In the genomic region with DNA sequence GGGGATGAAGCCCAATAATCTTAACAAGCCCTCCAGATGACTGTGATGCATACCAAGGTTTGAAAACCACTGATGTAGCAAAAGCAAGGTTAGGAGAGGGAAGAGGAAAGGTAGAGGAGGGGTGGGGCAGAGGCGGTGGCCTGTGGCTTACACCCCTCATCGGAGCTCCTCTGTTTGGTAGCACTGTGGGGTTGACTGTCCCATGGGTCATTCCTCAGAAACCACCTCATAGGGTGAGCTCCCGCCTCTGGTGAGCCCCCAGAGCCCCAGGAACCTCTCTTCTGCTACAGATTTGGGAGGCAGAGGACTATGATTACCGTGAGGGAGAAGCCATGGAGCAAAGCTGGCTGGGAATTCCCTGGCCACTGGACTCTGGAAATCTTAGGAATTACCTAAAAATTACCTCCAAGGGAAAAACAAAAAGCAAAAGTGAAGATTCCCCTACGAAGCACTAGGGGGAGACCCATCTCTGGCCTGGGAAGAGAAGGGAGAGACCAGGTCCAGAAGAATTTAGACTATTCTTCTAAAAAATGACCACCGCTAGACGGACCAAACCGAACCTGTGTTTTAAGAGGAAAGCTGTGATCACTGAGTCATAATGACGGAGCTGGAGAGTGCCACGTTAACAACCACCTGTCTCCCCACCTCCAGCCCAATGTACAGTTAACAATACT, we compare ENCODE assay signal across 8 cellular contexts. TPM values are rescaled to one million over a fixed set of nuclear protein-coding genes. Genes with fewer than 3 reads are reported as not detected.
DNase-seq lines count a peak whose midpoint lies in the region; ATAC-seq and TF ChIP-seq lines count a peak whose summit lies in the region.

No MANE protein-coding gene starts in this region.

- no peak overlapping the region for H3K18ac ChIP-seq in mesenchymal stem cell (ENCODE audit: low read depth in 1 of 2, low read length in 2 of 2)

- peak overlapping the region; percentile 24 for H3K9ac ChIP-seq in mesenchymal stem cell (ENCODE audit: low read length)

- H3K27ac ChIP-seq in CD4-positive, alpha-beta T cell (ENCODE audit: low read depth, low read length), result no peak overlapping the region
- no peak overlapping the region for H3K27ac ChIP-seq in mesenchymal stem cell (ENCODE audit: low read length, poor library complexity, severe bottlenecking)

- no peak overlapping the region for H3K14ac ChIP-seq in mesenchymal stem cell (ENCODE audit: low read length in 2 of 2)

- no peak for DNase-seq in CD4-positive, alpha-beta T cell
- DNase-seq in HFF-Myc (ENCODE audit: extremely low read depth, low read depth), result no peak
- peak; percentile 37 for DNase-seq in astrocyte of the spinal cord (ENCODE audit: low read depth, low spot score)
- peak; percentile 47 for DNase-seq in mesenchymal stem cell
- no peak for DNase-seq in GDM1 (lab: John Stamatoyannopoulos, UW)
- DNase-seq in lower leg skin (ENCODE audit: low spot score in 2 of 2), result no peak

- no peaks in the 10 kb centered on the region for H3K79me1 ChIP-seq in mesenchymal stem cell (replicated peaks; ENCODE audit: low read length, poor library complexity, severe bottlenecking)

- H2AK5ac ChIP-seq in mesenchymal stem cell (ENCODE audit: low read length, severe bottlenecking), result no peak overlapping the region

- no peak overlapping the region for H4K8ac ChIP-seq in mesenchymal stem cell (ENCODE audit: low read length)

- H3K27me3 ChIP-seq in CD4-positive, alpha-beta T cell (ENCODE audit: control insufficient read depth, insufficient read depth, low read length), result peaks cover 4% of the 10 kb centered on the region
- H3K27me3 ChIP-seq in mesenchymal stem cell (ENCODE audit: control insufficient read depth in 1 of 2, insufficient read depth in 1 of 2, low read length in 2 of 2), result peaks cover 0 to 53% of the 10 kb centered on the region in 2 experiments

- H2BK120ac ChIP-seq in mesenchymal stem cell (ENCODE audit: low read depth, low read length), result no peak overlapping the region

- CTCF ChIA-PET in CD4-positive, alpha-beta T cell (lab: Charles Lee), result interaction anchor here (1.4 to 1.5 kb wide), 3 partner anchors 17 to 78 kb away, joined by 4 to 5 read pairs (median 5); no protein-coding TSS in a partner anchor

- peaks cover 26% of the 10 kb centered on the region for H3K4me1 ChIP-seq in mesenchymal stem cell (ENCODE audit: control insufficient read depth, insufficient read depth, low read depth, low read length)

- 39% methylated on average over 8 of the region's 10 CpGs for WGBS in mesenchymal stem cell
- 60 to 64% methylated on average over 10 of the region's 10 CpGs for WGBS in lower leg skin, 2 donors

- intact Hi-C loops in CD4-positive, alpha-beta T cell (cut with DNase I, micrococcal nuclease), result loop anchor here in 1 of 2 experiments (5.0 kb wide), 1 partner anchor 176 kb away; a partner anchor contains a TSS
- intact Hi-C loops in lower leg skin (cut with DNase I; ENCODE audit: low total_unique reads), result no loop called here

- peaks cover 15% of the 10 kb centered on the region for H3K27me3 Mint-ChIP-seq in CD4-positive, alpha-beta T cell

- ATAC-seq in CD4-positive, alpha-beta T cell (ENCODE audit: poor library complexity), result no peak
- ATAC-seq in GM21723 (IDR thresholded peaks at IDR 0.05; ENCODE audit: unreplicated experiment) (no peak), GM21367 (IDR thresholded peaks at IDR 0.05; ENCODE audit: unreplicated experiment) (no peak)

- no peak overlapping the region for H2BK5ac ChIP-seq in mesenchymal stem cell (ENCODE audit: low read depth, low read length, poor library complexity, severe bottlenecking)

- H3K36me3 ChIP-seq in mesenchymal stem cell (ENCODE audit: control insufficient read depth in 1 of 2, insufficient read depth in 2 of 2, low read depth in 1 of 2, low read length in 2 of 2), result no peaks in the 10 kb centered on the region

- no peak for TF ChIP-seq POLR2A in lower leg skin (IDR thresholded peaks at IDR 0.05)

- peaks cover 30% of the 10 kb centered on the region for H3K4me1 Mint-ChIP-seq in CD4-positive, alpha-beta T cell (ENCODE audit: low read depth)

- H2BK15ac ChIP-seq in mesenchymal stem cell (ENCODE audit: low read depth, poor library complexity, severe bottlenecking), result no peak overlapping the region

- in situ Hi-C loops in astrocyte of the spinal cord (cut with HindIII; ENCODE audit: low sequenced_read_pairs), result no loop called here

- H3K4ac ChIP-seq in mesenchymal stem cell (ENCODE audit: low read depth in 1 of 2, low read length in 2 of 2), result no peak overlapping the region

- H3K9me3 ChIP-seq in CD4-positive, alpha-beta T cell (ENCODE audit: control insufficient read depth, low read length), result no peaks in the 10 kb centered on the region
- no peaks in the 10 kb centered on the region for H3K9me3 ChIP-seq in mesenchymal stem cell (ENCODE audit: control insufficient read depth, low read length)

- no peak overlapping the region for H4K91ac ChIP-seq in mesenchymal stem cell (ENCODE audit: low read length)

- no peak overlapping the region for H3K23ac ChIP-seq in mesenchymal stem cell (ENCODE audit: low read length in 2 of 2)

- H3K4me2 ChIP-seq in mesenchymal stem cell (ENCODE audit: low read length, poor library complexity, severe bottlenecking), result no peak overlapping the region

- H3K4me3 ChIP-seq in HFF-Myc (replicated peaks; ENCODE audit: low read depth, low read length) (no peak overlapping the region), astrocyte of the spinal cord (ENCODE audit: low read depth, low read length) (no peak overlapping the region), mesenchymal stem cell (ENCODE audit: insufficient read depth in 1 of 2, low read depth in 1 of 2, low read length in 2 of 2) (no peak overlapping the region), lower leg skin (ENCODE audit: low read depth, poor library complexity, severe bottlenecking) (no peak overlapping the region)

- H2BK12ac ChIP-seq in mesenchymal stem cell (ENCODE audit: low read length in 2 of 2), result no peak overlapping the region

- no peaks in the 10 kb centered on the region for H3K9me3 Mint-ChIP-seq in CD4-positive, alpha-beta T cell

- no peaks in the 10 kb centered on the region for H3K36me3 Mint-ChIP-seq in CD4-positive, alpha-beta T cell (ENCODE audit: low read depth)

- TF ChIP-seq CTCF in CD4-positive, alpha-beta T cell (IDR thresholded peaks at IDR 0.05), result peak; percentile 33
- TF ChIP-seq CTCF in HFF-Myc (IDR thresholded peaks at IDR 0.05; ENCODE audit: low read depth, low read length, missing control alignments), result peak; percentile 66
- TF ChIP-seq CTCF in astrocyte of the spinal cord (IDR thresholded peaks at IDR 0.05; ENCODE audit: low read depth, low read length), result peak; percentile 75
- TF ChIP-seq CTCF in lower leg skin (IDR thresholded peaks at IDR 0.05), result no peak

- H2AFZ ChIP-seq in mesenchymal stem cell (ENCODE audit: low read depth, low read length), result no peak overlapping the region

- H3K4me3 Mint-ChIP-seq in CD4-positive, alpha-beta T cell, result peak overlapping the region; percentile 86

- POLR2A ChIA-PET in CD4-positive, alpha-beta T cell (lab: Charles Lee), result interaction anchor here (0.7 to 2.5 kb wide), 5 partner anchors 36 to 106 kb away, joined by 3 to 14 read pairs (median 8); a partner anchor contains a TSS

- peak overlapping the region; percentile 39 for H3K27ac Mint-ChIP-seq in CD4-positive, alpha-beta T cell

RNA-seq across cellular contexts. Expression of a gene that starts 1.5 kb away (rescaled TPM):
- total RNA-seq in CD4-positive, alpha-beta T cell, result 100 to 1,000 TPM; 153 to 156 TPM
- polyA plus RNA-seq in mesenchymal stem cell (2013, experiment 1 of 2), result 0.93 TPM
- polyA plus RNA-seq in mesenchymal stem cell (2013, experiment 2 of 2), result 1.2 TPM
- total RNA-seq in lower leg skin, result 100 to 1,000 TPM in 1 of 4 donors, 10 to 100 TPM in 3; 81.3 to 102 (median 86.1) TPM

RNA-seq across cellular contexts. Expression of a gene that starts 35.6 kb away (rescaled TPM):
- 10 to 100 TPM; 27.9 to 29.8 TPM for total RNA-seq in CD4-positive, alpha-beta T cell
- 15.5 TPM for polyA plus RNA-seq in mesenchymal stem cell (2013, experiment 1 of 2)
- 15.3 TPM for polyA plus RNA-seq in mesenchymal stem cell (2013, experiment 2 of 2)
- 10 to 100 TPM in 3 of 4 donors, 1 to 10 TPM in 1; 6.1 to 21.4 (median 12.2) TPM for total RNA-seq in lower leg skin

Comparison
In these comparisons a context has a peak if more than half of its experiments do, and no peak if none do; other contexts are left out.
1. DNase-seq: peak in astrocyte of the spinal cord (single experiment) and mesenchymal stem cell (single experiment); none in CD4-positive, alpha-beta T cell (0 of 10), HFF-Myc (single experiment), GDM1 (single experiment) and lower leg skin (0 of 2).
2. CTCF ChIP-seq: peak in CD4-positive, alpha-beta T cell (single experiment), HFF-Myc (single experiment) and astrocyte of the spinal cord (single experiment); none in lower leg skin (0 of 3).